In genomic region chr2:215604631-215605030, GRCh38 we compare ENCODE assay signal across 18 cellular contexts.
"Had no signal": no experiment of that assay in that cellular context is flagged by ENCODE, and none has a peak within 500 bp of the region (broad histone marks: within the 10 kb centered on the region; RNA-seq: fewer than 3 reads in every experiment).

No MANE protein-coding gene starts in this region.

- H3K9me3 ChIP-seq: heart left ventricle, mucosa of descending colon, pancreas, tibial artery had no signal

- ATAC-seq: esophagus mucosa, heart left ventricle, left colon, left ventricle myocardium superior, mucosa of descending colon, natural killer cell, pancreas, right cardiac atrium had no signal

- H3K27ac ChIP-seq: dorsolateral prefrontal cortex, heart left ventricle, pancreas, tibial artery had no signal

- H3K4me1 Mint-ChIP-seq: natural killer cell had no signal

- H3K27me3 ChIP-seq: dorsolateral prefrontal cortex, heart left ventricle, pancreas, tibial artery had no signal

- H3K36me3 ChIP-seq: heart left ventricle, pancreas, tibial artery had no signal

- H3K27ac Mint-ChIP-seq: natural killer cell, progenitor cell of endocrine pancreas had no signal

- H3K36me3 Mint-ChIP-seq: natural killer cell had no signal

- H3K4me1 ChIP-seq: pancreas had no signal

- DNase-seq: dorsolateral prefrontal cortex; effector CD8-positive, alpha-beta T cell; heart left ventricle; hippocampal formation; left colon; left ventricle myocardium superior; mucosa of descending colon; natural killer cell; occipital lobe; pancreas; right cardiac atrium; stimulated activated CD4-positive, alpha-beta T cell treated with anti-CD3 and anti-CD28 coated beads, Interleukin-2, amount 100 ng/mL, for 48 hours; stimulated activated naive CD4-positive, alpha-beta T cell treated with Interleukin-2 at 50 U/mL for 16 hours; tibial artery had no signal

- H3K4me3 Mint-ChIP-seq: natural killer cell had no signal

- H3K4me3 ChIP-seq: coronary artery, dorsolateral prefrontal cortex, heart left ventricle, mucosa of descending colon, pancreas, smooth muscle cell, tibial artery had no signal

- H3K27me3 Mint-ChIP-seq: progenitor cell of endocrine pancreas had no signal

- H3K9me3 Mint-ChIP-seq: natural killer cell had no signal
